1 cellular context compared by ENCODE assay signal in genomic region chr12:113165521-113166450, GRCh38.
TF ChIP-seq lines count a peak whose summit lies in the region.

No MANE protein-coding gene starts in this region.

TF ChIP-seq in IMR-90, 13 proteins besides CTCF, POLR2A, EP300 and RAD21:
- no peak for TF ChIP-seq RCOR1 (IDR thresholded peaks at IDR 0.05; ENCODE audit: insufficient replicate concordance, low read length)
- TF ChIP-seq CEBPB (IDR thresholded peaks at IDR 0.05; ENCODE audit: low read depth, low read length) = no peak
- no peak for TF ChIP-seq NFE2L2 (IDR thresholded peaks at IDR 0.05; ENCODE audit: low read depth, low read length)
- TF ChIP-seq BHLHE40 (IDR thresholded peaks at IDR 0.05; ENCODE audit: low read depth, low read length) = no peak
